Comparison of ENCODE assay signal across 2 cellular contexts in the genomic region with DNA sequence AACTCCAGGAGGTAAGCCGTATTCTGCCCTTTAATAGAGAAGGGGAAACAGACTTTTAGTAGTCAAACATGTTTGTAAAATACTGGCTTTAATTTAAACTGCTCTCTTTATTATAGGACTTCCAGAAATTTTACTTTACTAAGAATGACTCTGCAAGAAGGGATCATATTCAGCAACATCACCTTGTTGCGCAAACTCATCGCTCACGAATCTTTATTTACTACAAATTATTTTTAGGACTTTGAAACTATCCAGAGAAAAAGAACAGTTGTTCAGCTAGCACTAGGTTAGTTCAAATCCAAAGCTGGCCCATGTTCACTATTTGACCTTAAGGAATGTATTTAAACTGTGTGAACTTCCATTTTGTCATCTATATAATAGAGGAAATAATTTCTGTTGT.
TF ChIP-seq lines count a peak whose summit lies in the region.

No MANE protein-coding gene starts in this region.

TF ChIP-seq in IMR-90, 13 proteins besides CTCF, POLR2A, EP300 and RAD21:
- peak; percentile 81 for TF ChIP-seq NFE2L2 (IDR thresholded peaks at IDR 0.05; ENCODE audit: low read depth, low read length)
- no peak for TF ChIP-seq MAZ (IDR thresholded peaks at IDR 0.05; ENCODE audit: borderline replicate concordance, low read depth, low read length)
- TF ChIP-seq, protein P1, sequence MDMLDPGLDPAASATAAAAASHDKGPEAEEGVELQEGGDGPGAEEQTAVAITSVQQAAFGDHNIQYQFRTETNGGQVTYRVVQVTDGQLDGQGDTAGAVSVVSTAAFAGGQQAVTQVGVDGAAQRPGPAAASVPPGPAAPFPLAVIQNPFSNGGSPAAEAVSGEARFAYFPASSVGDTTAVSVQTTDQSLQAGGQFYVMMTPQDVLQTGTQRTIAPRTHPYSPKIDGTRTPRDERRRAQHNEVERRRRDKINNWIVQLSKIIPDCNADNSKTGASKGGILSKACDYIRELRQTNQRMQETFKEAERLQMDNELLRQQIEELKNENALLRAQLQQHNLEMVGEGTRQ (IDR thresholded peaks at IDR 0.05; ENCODE audit: low read depth, low read length), result no peak
- TF ChIP-seq MXI1 (IDR thresholded peaks at IDR 0.05; ENCODE audit: borderline replicate concordance, low read depth, low read length), result no peak
- no peak for TF ChIP-seq RCOR1 (IDR thresholded peaks at IDR 0.05; ENCODE audit: insufficient replicate concordance, low read length)
- TF ChIP-seq CEBPB (IDR thresholded peaks at IDR 0.05; ENCODE audit: low read depth, low read length), result peak; percentile 86
- TF ChIP-seq ELK1 (IDR thresholded peaks at IDR 0.05; ENCODE audit: borderline replicate concordance, low read depth, low read length), result no peak

TF ChIP-seq in H1, 55 proteins besides CTCF, POLR2A, EP300 and RAD21:
- peak; percentile 18; the same call in 1 of the 2 replicates for TF ChIP-seq CEBPB (IDR thresholded peaks at IDR 0.05; ENCODE audit: low read depth, low read length)
- no peak for TF ChIP-seq SRF (IDR thresholded peaks at IDR 0.05; ENCODE audit: low read depth, low read length)
TF ChIP-seq in H1: peak in this region for 1.
